Comparison of ENCODE assay signal across 22 cellular contexts in the genomic region with DNA sequence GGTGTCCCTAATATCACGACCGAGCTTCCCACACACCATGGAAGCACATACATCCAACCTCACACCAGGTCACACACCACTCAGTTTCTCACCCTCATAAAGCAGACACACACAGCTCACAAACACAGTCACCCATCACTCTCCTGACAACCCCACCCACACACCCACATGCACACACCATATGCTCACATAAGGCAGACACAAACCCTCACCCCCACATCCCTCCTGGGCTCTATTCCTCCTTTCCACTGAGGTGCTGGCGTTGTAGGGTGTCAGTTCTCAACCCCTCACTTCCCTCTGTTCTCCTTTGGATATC. TPM values are rescaled to one million over a fixed set of nuclear protein-coding genes. Genes with fewer than 3 reads are reported as not detected.
DNase-seq lines count a peak whose midpoint lies in the region; ATAC-seq, FAIRE-seq and TF ChIP-seq lines count a peak whose summit lies in the region.
"Had no signal": no experiment of that assay in that cellular context is flagged by ENCODE, and none has a peak within 500 bp of the region (broad histone marks: within the 10 kb centered on the region; RNA-seq: fewer than 3 reads in every experiment).

No MANE protein-coding gene starts in this region.

- peak overlapping the region; percentile 6 to 90 (median 74) for H3K4me3 ChIP-seq in dorsolateral prefrontal cortex
- no peak overlapping the region for H3K4me3 ChIP-seq in Caco-2 (ENCODE audit: low read depth, low read length)
- H3K4me3 ChIP-seq: GM23338 had no signal

- intact Hi-C loops in dorsolateral prefrontal cortex (cut with DNase I) (no loop called here), Caco-2 (cut with micrococcal nuclease; ENCODE audit: unreplicated experiment) (no loop called here)

- POLR2A ChIA-PET in Caco-2 (lab: Charles Lee) = no interaction called here

- peaks cover 0 to 34% (median 0%) of the 10 kb centered on the region in 45 donors for H3K27me3 ChIP-seq in dorsolateral prefrontal cortex
- H3K27me3 ChIP-seq in Caco-2 (replicated peaks; ENCODE audit: control insufficient read depth, insufficient read depth, low read length) = no peaks in the 10 kb centered on the region; the same call in 1 of the 2 replicates

- no peak for DNase-seq in GM12892 (ENCODE audit: insufficient read length)
- DNase-seq in dorsolateral prefrontal cortex = peak in 5 of 10 donors; percentile 57 to 79 (median 75)
- DNase-seq in occipital lobe (lab: John Stamatoyannopoulos, UW) = peak; percentile 66
- DNase-seq in Caco-2 = no peak
- DNase-seq in T-helper 2 cell = no peak
- DNase-seq: ACHN, GDM1, KBM-7, NCI-H1436, NCI-H2029 treated with DMSO at 0.1 percent for 48 hours, NCI-H510A, NCI-H748 treated with DMSO at 0.1 percent for 48 hours, PC-3, SIG-M5, T-cell had no signal

- CTCF ChIA-PET in Caco-2 (lab: Charles Lee) = interaction anchor here (0.9 to 1.0 kb wide), 2 partner anchors 32 to 40 kb away, joined by 3 to 4 read pairs; no protein-coding TSS in a partner anchor

- H3K27me3 Mint-ChIP-seq in Caco-2 (ENCODE audit: insufficient read depth, unreplicated experiment) = peaks cover 3% of the 10 kb centered on the region

- ATAC-seq in GM19463 (IDR thresholded peaks at IDR 0.05; ENCODE audit: unreplicated experiment) = no peak
- ATAC-seq: GM23338, HCT116, PC-3, SK-N-SH treated with all-trans-retinoic acid at 6 μM for 48 hours, T-cell had no signal

- peaks cover 12% of the 10 kb centered on the region for H3K36me3 Mint-ChIP-seq in Caco-2 (ENCODE audit: insufficient read depth, unreplicated experiment)
- H3K36me3 Mint-ChIP-seq: T-cell had no signal

- TF ChIP-seq CTCF in dorsolateral prefrontal cortex (IDR thresholded peaks at IDR 0.05 in 54 of 56, conservative IDR thresholded peaks at IDR 0.05 in 2 of 56; ENCODE audit: low read depth in 1 of 56, partially characterized antibody in 56 of 56) = no peak
- no peak for TF ChIP-seq CTCF in Caco-2 (IDR thresholded peaks at IDR 0.05; ENCODE audit: insufficient read depth in 1 of 2, low read depth in 1 of 2, low read length in 1 of 2, severe bottlenecking in 1 of 2, unreplicated experiment in 1 of 2)

- no peak overlapping the region for H3K4me3 Mint-ChIP-seq in Caco-2 (ENCODE audit: unreplicated experiment)
- H3K4me3 Mint-ChIP-seq: GM23338, T-cell had no signal

- no peak for TF ChIP-seq POLR2A in GM12892 (IDR thresholded peaks at IDR 0.05; ENCODE audit: low read depth, low read length)

- peaks cover 16% of the 10 kb centered on the region for H3K4me1 Mint-ChIP-seq in Caco-2 (ENCODE audit: low read depth, unreplicated experiment)

- H3K4me1 ChIP-seq in Caco-2 = peaks cover 34% of the 10 kb centered on the region

- H3K9me3 Mint-ChIP-seq in Caco-2 (ENCODE audit: unreplicated experiment) = no peaks in the 10 kb centered on the region
- H3K9me3 Mint-ChIP-seq: GM23338, T-cell had no signal

- FAIRE-seq in GM12892 (lab: Jason Lieb, UNC) = peak; percentile 60

- H3K27ac Mint-ChIP-seq in Caco-2 (ENCODE audit: unreplicated experiment) = no peak overlapping the region
- H3K27ac Mint-ChIP-seq: GM23338, T-cell had no signal

- peak overlapping the region; percentile 83 for H3K27ac ChIP-seq in angular gyrus (ENCODE audit: low read depth, low read length)
- peak overlapping the region in 58 of 59 donors; percentile 7 to 100 (median 90) for H3K27ac ChIP-seq in dorsolateral prefrontal cortex
- H3K27ac ChIP-seq: C4-2B, RWPE1 had no signal

- no peaks in the 10 kb centered on the region for H3K36me3 ChIP-seq in Caco-2 (ENCODE audit: control insufficient read depth, insufficient read depth, low read length)

- BruUV-seq in Caco-2 (replicated peaks; lab: Mats Ljungman, UMichigan) = no TSS peak

- no peaks in the 10 kb centered on the region for H3K9me3 ChIP-seq in Caco-2

RNA-seq across cellular contexts. Expression of gene RHBG, which starts 48.6 kb away (rescaled TPM):
- polyA plus RNA-seq in GM12892 (2012; ENCODE audit: missing spikeins) = 0.85 TPM
- under 1 TPM in 5 of 120 experiments, not detected in 115; 0.33 to 0.61 (median 0.44) TPM for total RNA-seq in dorsolateral prefrontal cortex
- not detected for total RNA-seq in occipital lobe
- 4.6 and 6.5 TPM in 2 replicates for total RNA-seq in Caco-2 (2022)
